ENCODE assay signal across 21 cellular contexts in the genomic region with DNA sequence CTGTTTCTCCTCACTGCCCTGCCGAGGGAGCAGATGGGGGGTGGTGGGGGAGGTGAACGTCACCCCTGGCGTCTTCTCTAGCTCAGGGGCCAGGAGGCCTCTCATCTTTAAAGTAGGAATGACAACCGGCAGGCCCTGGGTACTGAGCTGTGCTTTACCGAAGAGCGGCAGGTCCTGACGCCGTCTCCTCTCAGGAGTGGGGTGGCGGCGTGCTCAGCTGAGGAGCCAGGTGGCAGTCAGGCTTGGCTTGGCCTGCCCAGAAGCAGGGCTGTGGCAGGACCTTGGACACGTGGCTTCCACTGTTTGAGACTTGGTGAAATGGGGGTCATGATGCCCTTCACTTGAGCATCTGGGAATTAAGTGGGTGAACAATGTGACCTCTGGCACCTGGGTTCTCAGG. TPM values are rescaled to one million over a fixed set of nuclear protein-coding genes. Genes with fewer than 3 reads are reported as not detected.
A peak's percentile ranks its signal among the peaks of the same experiment; 100 is the strongest.
DNase-seq lines count a peak whose midpoint lies in the region; TF ChIP-seq lines count a peak whose summit lies in the region.
"Had no signal": no experiment of that assay in that cellular context is flagged by ENCODE, and none has a peak within 500 bp of the region (broad histone marks: within the 10 kb centered on the region; RNA-seq: fewer than 3 reads in every experiment).

No MANE protein-coding gene starts in this region.

- no CpG with 5 or more reads among the region's 11 CpGs for WGBS in neuronal stem cell (ENCODE audit: extremely low coverage in 2 of 2, insufficient read length in 2 of 2, insufficient replicate concordance in 1 of 2), 2 donors

- H3K4ac ChIP-seq in neuronal stem cell (ENCODE audit: low read length): no peak overlapping the region

- peaks cover 48 to 74% of the 10 kb centered on the region in 2 donors for H3K36me3 ChIP-seq in neuronal stem cell (replicated peaks in 1 of 2; ENCODE audit: control insufficient read depth in 2 of 2, insufficient read depth in 2 of 2, low read length in 2 of 2)
- H3K36me3 ChIP-seq: BE2C, uterus had no signal

- H2AFZ ChIP-seq in neuronal stem cell (ENCODE audit: low read length): no peak overlapping the region

- no peak overlapping the region for H2BK12ac ChIP-seq in neuronal stem cell (ENCODE audit: low read length)

- no peak overlapping the region for H3K14ac ChIP-seq in neuronal stem cell (ENCODE audit: low read length)

- H3K4me2 ChIP-seq in neuronal stem cell (ENCODE audit: insufficient read depth, low read length, poor library complexity, severe bottlenecking): no peak overlapping the region

- no peak for DNase-seq in activated CD4-positive, alpha-beta T cell treated with anti-CD3 and anti-CD28 coated beads, Interleukin-2, amount 10 ng/mL, durations not matched to agents 24 days and 14 days
- DNase-seq in activated CD4-positive, alpha-beta T cell treated with anti-CD3 and anti-CD28 coated beads for 1 hour: no peak
- DNase-seq in neuronal stem cell (ENCODE audit: low spot score): no peak
- no peak for DNase-seq in stimulated activated CD4-positive, alpha-beta T cell treated with anti-CD3 and anti-CD28 coated beads, Interleukin-1b, Interleukin-23, amount 100 ng/mL, for 48 hours
- no peak for DNase-seq in T-helper 1 cell
- no peak for DNase-seq in NCI-H2081 treated with DMSO at 0.1 percent for 48 hours (lab: John Stamatoyannopoulos, UW)
- DNase-seq: activated effector memory CD4-positive, alpha-beta T cell treated with Interleukin-2 at 50 U/mL for 16 hours; BE2C; body of pancreas; colonic mucosa; foreskin fibroblast; hippocampal formation; NCI-H1436; NCI-H748 treated with DMSO at 0.1 percent for 48 hours; SIG-M5; stimulated activated CD4-positive, alpha-beta T cell treated with anti-CD3 and anti-CD28 coated beads, Interleukin-4, amount 100 ng/mL, for 24 hours; T-helper 17 cell; uterus; WERI-Rb-1 had no signal

- H2BK5ac ChIP-seq in neuronal stem cell (ENCODE audit: low read length): peak overlapping the region; percentile 68

- no peak overlapping the region for H4K91ac ChIP-seq in neuronal stem cell (ENCODE audit: low read depth, low read length, poor library complexity)

- no peak overlapping the region for H2AK5ac ChIP-seq in neuronal stem cell (ENCODE audit: low read depth, low read length)

- no peak overlapping the region for H3K4me3 Mint-ChIP-seq in activated CD4-positive, alpha-beta T cell treated with anti-CD3 and anti-CD28 coated beads, Interleukin-2, amount 10 ng/mL, durations not matched to agents 24 days and 14 days
- H3K4me3 Mint-ChIP-seq in dendritic cell treated with granulocyte-macrophage colony-stimulating factor and Interleukin-4, amounts not matched to agents 40 ng/mL and 50 ng/mL, for 4 days: no peak overlapping the region

- no peak overlapping the region for H3K4me3 ChIP-seq in neuronal stem cell (ENCODE audit: low read length in 2 of 2)
- H3K4me3 ChIP-seq: body of pancreas, colonic mucosa, uterus had no signal

- no peaks in the 10 kb centered on the region for H3K9me3 Mint-ChIP-seq in activated CD4-positive, alpha-beta T cell treated with anti-CD3 and anti-CD28 coated beads, Interleukin-2, amount 10 ng/mL, durations not matched to agents 24 days and 14 days
- H3K9me3 Mint-ChIP-seq in dendritic cell treated with granulocyte-macrophage colony-stimulating factor and Interleukin-4, amounts not matched to agents 40 ng/mL and 50 ng/mL, for 4 days: no peaks in the 10 kb centered on the region

- no peak for TF ChIP-seq CTCF in VCaP (conservative IDR thresholded peaks at IDR 0.05)

- H3K9ac ChIP-seq in neuronal stem cell (ENCODE audit: low read depth, low read length, poor library complexity): no peak overlapping the region

- H3K27ac Mint-ChIP-seq in activated CD4-positive, alpha-beta T cell treated with anti-CD3 and anti-CD28 coated beads, Interleukin-2, amount 10 ng/mL, durations not matched to agents 24 days and 14 days: peak overlapping the region; percentile 58
- peak overlapping the region; percentile 8 for H3K27ac Mint-ChIP-seq in dendritic cell treated with granulocyte-macrophage colony-stimulating factor and Interleukin-4, amounts not matched to agents 40 ng/mL and 50 ng/mL, for 4 days

- peaks cover 25% of the 10 kb centered on the region for H3K4me1 Mint-ChIP-seq in activated CD4-positive, alpha-beta T cell treated with anti-CD3 and anti-CD28 coated beads, Interleukin-2, amount 10 ng/mL, durations not matched to agents 24 days and 14 days
- H3K4me1 Mint-ChIP-seq in dendritic cell treated with granulocyte-macrophage colony-stimulating factor and Interleukin-4, amounts not matched to agents 40 ng/mL and 50 ng/mL, for 4 days (ENCODE audit: low read depth): peaks cover 46% of the 10 kb centered on the region

- no peak overlapping the region for H2BK15ac ChIP-seq in neuronal stem cell (ENCODE audit: low read length)

- H3K27ac ChIP-seq in VCaP: peak overlapping the region; percentile 26; the same call in 1 of the 2 replicates
- H3K27ac ChIP-seq in neuronal stem cell (replicated peaks; ENCODE audit: low read length): no peak overlapping the region
- H3K27ac ChIP-seq: colonic mucosa, uterus, WERI-Rb-1 had no signal

- intact Hi-C loops in activated CD4-positive, alpha-beta T cell treated with anti-CD3 and anti-CD28 coated beads, Interleukin-2, amount 10 ng/mL, durations not matched to agents 24 days and 14 days (cut with micrococcal nuclease): no loop called here
- intact Hi-C loops in dendritic cell treated with granulocyte-macrophage colony-stimulating factor and Interleukin-4, amounts not matched to agents 40 ng/mL and 50 ng/mL, for 4 days (cut with micrococcal nuclease): no loop called here

- no peaks in the 10 kb centered on the region for H3K27me3 ChIP-seq in neuronal stem cell (ENCODE audit: control insufficient read depth in 3 of 3, insufficient read depth in 3 of 3, low read depth in 1 of 3, low read length in 3 of 3)
- H3K27me3 ChIP-seq: BE2C, body of pancreas, colonic mucosa, uterus had no signal

- H3K27me3 Mint-ChIP-seq in activated CD4-positive, alpha-beta T cell treated with anti-CD3 and anti-CD28 coated beads, Interleukin-2, amount 10 ng/mL, durations not matched to agents 24 days and 14 days: no peaks in the 10 kb centered on the region
- no peaks in the 10 kb centered on the region for H3K27me3 Mint-ChIP-seq in dendritic cell treated with granulocyte-macrophage colony-stimulating factor and Interleukin-4, amounts not matched to agents 40 ng/mL and 50 ng/mL, for 4 days
- H3K27me3 Mint-ChIP-seq: T-helper 17 cell had no signal

- H4K8ac ChIP-seq in neuronal stem cell (ENCODE audit: low read depth, low read length): no peak overlapping the region

- H3K9me3 ChIP-seq in neuronal stem cell (replicated peaks in 1 of 2; ENCODE audit: control insufficient read depth in 2 of 2, insufficient read depth in 1 of 2, low read depth in 1 of 2, low read length in 2 of 2): peaks cover 0 to 2% of the 10 kb centered on the region in 2 donors
- H3K9me3 ChIP-seq: BE2C, body of pancreas, colonic mucosa, uterus had no signal

- H3K18ac ChIP-seq in neuronal stem cell (ENCODE audit: low read length): no peak overlapping the region

- H2BK120ac ChIP-seq in neuronal stem cell (ENCODE audit: low read depth, low read length): no peak overlapping the region

- no peak overlapping the region for H3K23ac ChIP-seq in neuronal stem cell (ENCODE audit: low read depth, low read length, poor library complexity)

- H3K79me1 ChIP-seq in neuronal stem cell (ENCODE audit: low read depth, low read length): peaks cover 36% of the 10 kb centered on the region

- H3K36me3 Mint-ChIP-seq in activated CD4-positive, alpha-beta T cell treated with anti-CD3 and anti-CD28 coated beads, Interleukin-2, amount 10 ng/mL, durations not matched to agents 24 days and 14 days (ENCODE audit: low read depth): peaks cover 52% of the 10 kb centered on the region
- H3K36me3 Mint-ChIP-seq in dendritic cell treated with granulocyte-macrophage colony-stimulating factor and Interleukin-4, amounts not matched to agents 40 ng/mL and 50 ng/mL, for 4 days (ENCODE audit: low read depth): peaks cover 75% of the 10 kb centered on the region

- peaks cover 11 to 13% of the 10 kb centered on the region in 2 donors for H3K4me1 ChIP-seq in neuronal stem cell (ENCODE audit: control insufficient read depth in 2 of 2, insufficient read depth in 1 of 2, low read depth in 1 of 2, low read length in 2 of 2)
- H3K4me1 ChIP-seq: BE2C had no signal

RNA-seq across cellular contexts. Expression of a gene that starts 3.1 kb away (rescaled TPM):
- total RNA-seq in activated CD4-positive, alpha-beta T cell treated with anti-CD3 and anti-CD28 coated beads, Interleukin-2, amount 10 ng/mL, durations not matched to agents 24 days and 14 days: 164 and 171 TPM in 2 replicates
- 63.2 TPM for polyA plus RNA-seq in neuronal stem cell (2013, experiment 1 of 2)
- 64.3 TPM for polyA plus RNA-seq in neuronal stem cell (2013, experiment 2 of 2)

RNA-seq across cellular contexts. Expression of a gene that starts 3.4 kb away (rescaled TPM):
- total RNA-seq in activated CD4-positive, alpha-beta T cell treated with anti-CD3 and anti-CD28 coated beads, Interleukin-2, amount 10 ng/mL, durations not matched to agents 24 days and 14 days: 9.0 and 11.1 TPM in 2 replicates
- 7.1 TPM for polyA plus RNA-seq in neuronal stem cell (2013, experiment 1 of 2)
- polyA plus RNA-seq in neuronal stem cell (2013, experiment 2 of 2): 7.9 TPM

RNA-seq across cellular contexts. Expression of a gene that starts 17.6 kb away (rescaled TPM):
- 22.3 and 24.2 TPM in 2 replicates for total RNA-seq in activated CD4-positive, alpha-beta T cell treated with anti-CD3 and anti-CD28 coated beads, Interleukin-2, amount 10 ng/mL, durations not matched to agents 24 days and 14 days
- polyA plus RNA-seq in neuronal stem cell (2013, experiment 1 of 2): 12.4 TPM
- 12.5 TPM for polyA plus RNA-seq in neuronal stem cell (2013, experiment 2 of 2)
